11 cellular contexts compared by ENCODE assay signal in genomic region chr4:119498520-119498919, GRCh38.
DNase-seq lines count a peak whose midpoint lies in the region; FAIRE-seq and TF ChIP-seq lines count a peak whose summit lies in the region.
"Had no signal": no experiment of that assay in that cellular context is flagged by ENCODE, and none has a peak within 500 bp of the region (broad histone marks: within the 10 kb centered on the region; RNA-seq: fewer than 3 reads in every experiment).

No MANE protein-coding gene starts in this region.

- H3K36me3 Mint-ChIP-seq in Calu3 (ENCODE audit: insufficient read depth, unreplicated experiment), result peaks cover 6% of the 10 kb centered on the region

- H3K27ac Mint-ChIP-seq in Calu3 (ENCODE audit: unreplicated experiment), result no peak overlapping the region

- no peak for TF ChIP-seq CTCF in astrocyte of the spinal cord (IDR thresholded peaks at IDR 0.05; ENCODE audit: low read depth, low read length)
- TF ChIP-seq CTCF in kidney (IDR thresholded peaks at IDR 0.05; ENCODE audit: borderline replicate concordance, extremely low read depth, insufficient read depth), result no peak
- TF ChIP-seq CTCF in smooth muscle cell (IDR thresholded peaks at IDR 0.05; ENCODE audit: borderline replicate concordance, insufficient read depth, poor library complexity, severe bottlenecking), result no peak
- TF ChIP-seq CTCF in Calu3 (IDR thresholded peaks at IDR 0.05; ENCODE audit: unreplicated experiment), result no peak

- WGBS in smooth muscle cell (ENCODE audit: low lambda C conversion rate), result 49% methylated on average over 3 of the region's 3 CpGs

- H3K9me3 Mint-ChIP-seq in Calu3 (ENCODE audit: low read depth, unreplicated experiment), result no peaks in the 10 kb centered on the region

- H3K27me3 ChIP-seq in smooth muscle cell (ENCODE audit: low read depth) (no peaks in the 10 kb centered on the region), Karpas-422 (ENCODE audit: low read length) (no peaks in the 10 kb centered on the region)
- H3K27me3 ChIP-seq: SJSA1 had no signal

- no peaks in the 10 kb centered on the region for H3K4me1 Mint-ChIP-seq in Calu3 (ENCODE audit: low read depth, unreplicated experiment)

- H3K27ac ChIP-seq in kidney (ENCODE audit: low read depth in 2 of 2, low read length in 2 of 2) (peak overlapping the region in 1 of 2 donors; percentile 79), smooth muscle cell (ENCODE audit: low read depth) (peak overlapping the region; percentile 55), Karpas-422 (ENCODE audit: low read length) (no peak overlapping the region)
- H3K27ac ChIP-seq: SJSA1 had no signal

- TF ChIP-seq POLR2A in GM12892 (IDR thresholded peaks at IDR 0.05; ENCODE audit: low read depth, low read length), result no peak

- H3K27me3 Mint-ChIP-seq in Calu3 (ENCODE audit: unreplicated experiment), result no peaks in the 10 kb centered on the region

- H3K79me2 ChIP-seq in smooth muscle cell (ENCODE audit: low read depth), result no peaks in the 10 kb centered on the region
- no peaks in the 10 kb centered on the region for H3K79me2 ChIP-seq in Karpas-422 (ENCODE audit: low read length)

- FAIRE-seq in kidney (lab: Jason Lieb, UNC) (no peak), GM12892 (lab: Jason Lieb, UNC) (no peak)

- H2AFZ ChIP-seq in smooth muscle cell (ENCODE audit: low read depth), result no peak overlapping the region
- H2AFZ ChIP-seq in Karpas-422 (ENCODE audit: low read length), result no peak overlapping the region

- no peaks in the 10 kb centered on the region for H4K20me1 ChIP-seq in smooth muscle cell (ENCODE audit: low read depth)
- H4K20me1 ChIP-seq in Karpas-422 (ENCODE audit: insufficient read depth, low read depth, low read length), result no peaks in the 10 kb centered on the region

- H3K36me3 ChIP-seq in kidney (ENCODE audit: control insufficient read depth in 1 of 2, insufficient read depth in 2 of 2, low read length in 2 of 2) (peaks cover 9 to 16% of the 10 kb centered on the region in 2 donors), smooth muscle cell (ENCODE audit: low read depth) (no peaks in the 10 kb centered on the region), Karpas-422 (ENCODE audit: insufficient read depth, low read length) (peaks cover 50% of the 10 kb centered on the region; the same call in 1 of the 2 replicates)

- H3F3A ChIP-seq in smooth muscle cell (ENCODE audit: low read depth), result no peaks in the 10 kb centered on the region

- no TSS peak for BruUV-seq in Calu3 (replicated peaks; lab: Mats Ljungman, UMichigan)

- intact Hi-C loops in kidney (cut with DNase I), result no loop called here
- intact Hi-C loops in Calu3 (cut with micrococcal nuclease; ENCODE audit: unreplicated experiment), result no loop called here

- H3K4me2 ChIP-seq in smooth muscle cell, result no peak overlapping the region
- no peak overlapping the region for H3K4me2 ChIP-seq in Karpas-422 (ENCODE audit: low read depth, low read length, poor library complexity, severe bottlenecking)

- H3K9me2 ChIP-seq in Karpas-422 (replicated peaks; ENCODE audit: insufficient read depth, low read length), result no peaks in the 10 kb centered on the region

- in situ Hi-C loops in astrocyte of the spinal cord (cut with HindIII; ENCODE audit: low sequenced_read_pairs), result no loop called here

- DNase-seq in NCI-H187 (lab: John Stamatoyannopoulos, UW), result peak; percentile 30 to 71
- DNase-seq in astrocyte of the spinal cord (ENCODE audit: low read depth, low spot score), result peak; percentile 85
- DNase-seq in kidney, result peak; percentile 83
- no peak for DNase-seq in smooth muscle cell (lab: John Stamatoyannopoulos, UW; ENCODE audit: unreplicated experiment)
- DNase-seq in Karpas-422, result no peak
- no peak for DNase-seq in GM03348 (ENCODE audit: low spot score)
- DNase-seq in GM12892 (ENCODE audit: insufficient read length), result no peak
- no peak for DNase-seq in Calu3
- DNase-seq: glutamatergic neuron; stimulated activated CD4-positive, alpha-beta T cell treated with anti-CD3 and anti-CD28 coated beads, Interleukin-12 subunit alpha, Interleukin-12 subunit beta, amount 100 ng/mL, for 4 hours had no signal

- H3K9ac ChIP-seq in kidney (ENCODE audit: low read length in 2 of 2), result peak overlapping the region in 1 of 2 donors; percentile 28
- no peak overlapping the region for H3K9ac ChIP-seq in smooth muscle cell (ENCODE audit: low read depth)
- H3K9ac ChIP-seq in Karpas-422 (ENCODE audit: low read length), result no peak overlapping the region

- H3K9me3 ChIP-seq in kidney (ENCODE audit: control insufficient read depth in 1 of 2, low read length in 2 of 2) (no peaks in the 10 kb centered on the region), smooth muscle cell (replicated peaks; ENCODE audit: low read depth) (no peaks in the 10 kb centered on the region), Karpas-422 (ENCODE audit: low read length) (no peaks in the 10 kb centered on the region)
- H3K9me3 ChIP-seq: SJSA1 had no signal

- no peak overlapping the region for H3K4me3 ChIP-seq in astrocyte of the spinal cord (ENCODE audit: low read depth, low read length)
- no peak overlapping the region for H3K4me3 ChIP-seq in kidney (ENCODE audit: low read length in 2 of 2)
- H3K4me3 ChIP-seq in smooth muscle cell, result no peak overlapping the region
- H3K4me3 ChIP-seq in Karpas-422 (ENCODE audit: low read length), result no peak overlapping the region
- H3K4me3 ChIP-seq: SJSA1 had no signal

- H3K4me1 ChIP-seq in kidney (ENCODE audit: control insufficient read depth in 1 of 2, insufficient read depth in 1 of 2, low read depth in 1 of 2, low read length in 2 of 2) (peaks cover 0 to 5% of the 10 kb centered on the region in 2 donors), smooth muscle cell (ENCODE audit: low read depth) (no peaks in the 10 kb centered on the region), Karpas-422 (ENCODE audit: low read length) (no peaks in the 10 kb centered on the region)
- H3K4me1 ChIP-seq: SJSA1 had no signal

- CTCF ChIA-PET in Calu3 (lab: Charles Lee), result no interaction called here

- no peak overlapping the region for H3K4me3 Mint-ChIP-seq in Calu3 (ENCODE audit: low read depth, unreplicated experiment)

Comparison
In these comparisons a context has a peak if more than half of its experiments do, and no peak if none do; other contexts are left out.
1. DNase-seq: peak in NCI-H187 (2 of 2), astrocyte of the spinal cord (single experiment) and kidney (single experiment); none in smooth muscle cell (single experiment), Karpas-422 (single experiment), GM03348 (single experiment), GM12892 (single experiment) and Calu3 (single experiment).